1 cellular context compared by ENCODE assay signal in genomic region chr17:9007052-9007714, GRCh38.
TF ChIP-seq lines count a peak whose summit lies in the region.

No MANE protein-coding gene starts in this region.

TF ChIP-seq in HEK293, 187 proteins besides CTCF, POLR2A, EP300 and RAD21 (continued from another document):
- TF ChIP-seq ZNF148 (tag by site-specific recombination; IDR thresholded peaks at IDR 0.05; ENCODE audit: borderline replicate concordance) (peak; percentile 11; the same call in 1 of the 2 replicates), SALL2 (tag by site-specific recombination; IDR thresholded peaks at IDR 0.05; ENCODE audit: borderline replicate concordance) (0 out of 2 replicates have a peak, but pooled peaks have one; percentile 54), HOXA7 (CRISPR knock-in tag; IDR thresholded peaks at IDR 0.05; ENCODE audit: borderline replicate concordance) (no peak), ZNF2 (tag by site-specific recombination; IDR thresholded peaks at IDR 0.05) (no peak), ZNF366 (tag by site-specific recombination; conservative IDR thresholded peaks at IDR 0.05) (peak; percentile 100), ZNF266 (tag by site-specific recombination; IDR thresholded peaks at IDR 0.05; ENCODE audit: low read depth) (no peak), KLF9 (tag by site-specific recombination; IDR thresholded peaks at IDR 0.05; ENCODE audit: low read depth) (no peak), ZSCAN16 (tag by site-specific recombination; IDR thresholded peaks at IDR 0.05) (no peak), ZNF621 (tag by site-specific recombination; IDR thresholded peaks at IDR 0.05) (no peak; the same call in 1 of the 2 replicates), ZNF26 (tag by site-specific recombination; IDR thresholded peaks at IDR 0.05) (peak; percentile 21; the same call in 1 of the 2 replicates), ZNF660 (tag by site-specific recombination; IDR thresholded peaks at IDR 0.05) (no peak), ZNF701 (tag by site-specific recombination; IDR thresholded peaks at IDR 0.05) (no peak), ZEB2 (tag by site-specific recombination; IDR thresholded peaks at IDR 0.05) (no peak), ZNF830 (tag by site-specific recombination; IDR thresholded peaks at IDR 0.05; ENCODE audit: low read depth) (no peak), ZNF596 (tag by site-specific recombination; IDR thresholded peaks at IDR 0.05) (no peak), ZNF302 (tag by site-specific recombination; IDR thresholded peaks at IDR 0.05; ENCODE audit: low read depth) (no peak), ZNF223 (tag by site-specific recombination; IDR thresholded peaks at IDR 0.05) (0 out of 2 replicates have a peak, but pooled peaks have one; percentile 22), ZNF791 (tag by site-specific recombination; IDR thresholded peaks at IDR 0.05) (no peak), REPIN1 (tag by site-specific recombination; IDR thresholded peaks at IDR 0.05; ENCODE audit: low read depth) (no peak), ZIC2 (tag by site-specific recombination; IDR thresholded peaks at IDR 0.05) (no peak), PRDM1 (tag by site-specific recombination; IDR thresholded peaks at IDR 0.05) (peak; percentile 95), GFI1B (tag by site-specific recombination; IDR thresholded peaks at IDR 0.05) (no peak), ZNF157 (tag by site-specific recombination; IDR thresholded peaks at IDR 0.05) (no peak), ZNF785 (tag by site-specific recombination; IDR thresholded peaks at IDR 0.05) (no peak), KLF7 (tag by site-specific recombination; IDR thresholded peaks at IDR 0.05; ENCODE audit: borderline replicate concordance) (no peak), ZNF560 (tag by site-specific recombination; IDR thresholded peaks at IDR 0.05; ENCODE audit: borderline replicate concordance) (no peak), ZNF514 (tag by site-specific recombination; IDR thresholded peaks at IDR 0.05) (peak; percentile 68; the same call in 1 of the 2 replicates)
